In the genomic region with DNA sequence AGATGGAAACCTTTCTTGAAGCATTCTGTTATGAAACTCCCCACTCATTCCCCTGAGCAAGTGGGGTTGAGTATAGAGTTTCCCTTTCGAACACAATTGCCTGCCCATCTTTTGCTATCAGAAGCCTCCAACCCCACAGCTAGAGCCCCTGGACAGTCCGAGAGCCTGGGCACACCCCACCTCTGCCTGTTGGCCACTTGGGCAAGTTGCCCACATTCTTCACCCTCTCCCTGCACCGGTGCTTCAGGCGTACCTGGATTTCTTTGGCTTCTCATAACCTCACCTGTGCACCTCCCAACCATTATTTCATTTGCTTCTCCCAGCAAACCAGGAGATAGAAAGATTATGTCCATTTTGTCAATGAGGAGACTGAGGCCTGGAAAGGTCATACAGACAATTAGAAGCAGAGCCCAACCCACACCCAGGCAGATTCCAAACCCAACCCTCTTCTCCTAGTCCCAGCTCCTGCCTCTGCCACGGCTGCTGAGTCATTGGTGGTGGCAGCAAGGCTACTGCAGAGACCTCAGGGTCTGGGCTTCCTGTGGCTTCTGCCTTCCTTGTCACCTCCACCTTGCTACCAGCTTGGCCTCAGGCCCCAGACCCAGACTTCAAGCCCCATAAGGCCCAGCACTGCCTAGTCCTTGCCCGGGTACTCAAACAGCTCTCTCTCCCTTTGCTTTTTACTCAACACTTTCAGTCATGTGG, we compare ENCODE assay signal across 1 cellular context.
TF ChIP-seq lines count a peak whose summit lies in the region.

No MANE protein-coding gene starts in this region.

TF ChIP-seq in GM12878, 131 proteins besides CTCF, POLR2A, EP300 and RAD21 (continued from another document):
- no peak for TF ChIP-seq NFYA (IDR thresholded peaks at IDR 0.05; ENCODE audit: borderline replicate concordance, low read depth, low read length)
- TF ChIP-seq RUNX3 (IDR thresholded peaks at IDR 0.05; ENCODE audit: low read length) = no peak
- TF ChIP-seq POLR2AphosphoS2 (IDR thresholded peaks at IDR 0.05; ENCODE audit: low read depth, low read length) = no peak
- no peak for TF ChIP-seq BHLHE40 (IDR thresholded peaks at IDR 0.05; ENCODE audit: borderline replicate concordance in 1 of 2, low read depth in 2 of 2, low read length in 1 of 2)
